10 cellular contexts compared by ENCODE assay signal in genomic region chr11:66567787-66568123, GRCh38. TPM values are rescaled to one million over a fixed set of nuclear protein-coding genes. Genes with fewer than 3 reads are reported as not detected.
A peak's percentile ranks its signal among the peaks of the same experiment; 100 is the strongest.
DNase-seq lines count a peak whose midpoint lies in the region; ATAC-seq and TF ChIP-seq lines count a peak whose summit lies in the region.
"Had no signal": no experiment of that assay in that cellular context is flagged by ENCODE, and none has a peak within 500 bp of the region (broad histone marks: within the 10 kb centered on the region; RNA-seq: fewer than 3 reads in every experiment).

No MANE protein-coding gene starts in this region.

- CTCF ChIA-PET in naive thymus-derived CD4-positive, alpha-beta T cell (lab: Charles Lee) = interaction anchor here (0.8 to 2.9 kb wide), 3 partner anchors 10 to 111 kb away, joined by 3 to 20 read pairs (median 7); partner anchors contain the start of gene RBM4B

- no peaks in the 10 kb centered on the region for H3K9me3 ChIP-seq in MM.1S (replicated peaks; ENCODE audit: insufficient read depth, low read length)
- H3K9me3 ChIP-seq in naive thymus-derived CD4-positive, alpha-beta T cell (ENCODE audit: control insufficient read depth in 2 of 3, low read length in 3 of 3) = no peaks in the 10 kb centered on the region
- H3K9me3 ChIP-seq in thyroid gland = no peaks in the 10 kb centered on the region

- no peaks in the 10 kb centered on the region for H3K9me2 ChIP-seq in MM.1S (replicated peaks; ENCODE audit: insufficient read depth, low read length)

- TF ChIP-seq POLR2A in thyroid gland (IDR thresholded peaks at IDR 0.05) = no peak

- H3K4me2 ChIP-seq in MM.1S (ENCODE audit: low read depth, low read length) = peak overlapping the region; percentile 72

- no peak for TF ChIP-seq CTCF in MM.1S (IDR thresholded peaks at IDR 0.05; ENCODE audit: low read length)
- no peak for TF ChIP-seq CTCF in coronary artery (IDR thresholded peaks at IDR 0.05)
- TF ChIP-seq CTCF in thyroid gland (IDR thresholded peaks at IDR 0.05) = no peak

- peak overlapping the region; percentile 78 for H3K4me3 ChIP-seq in ACC112 (ENCODE audit: low read depth, low read length)
- 0 out of 2 replicates have a peak overlapping the region, but pooled peaks have one; percentile 55 for H3K4me3 ChIP-seq in MM.1S (ENCODE audit: low read length)
- peak overlapping the region; percentile 91 for H3K4me3 ChIP-seq in coronary artery
- peak overlapping the region; percentile 65 for H3K4me3 ChIP-seq in naive thymus-derived CD4-positive, alpha-beta T cell (ENCODE audit: low read length)
- peak overlapping the region in 1 of 3 donors; percentile 64 for H3K4me3 ChIP-seq in thyroid gland (replicated peaks in 1 of 3)

- no peak for ATAC-seq in naive thymus-derived CD4-positive, alpha-beta T cell
- ATAC-seq in GM18867 (IDR thresholded peaks at IDR 0.05; ENCODE audit: unreplicated experiment) = no peak

- H3F3A ChIP-seq in MM.1S (ENCODE audit: insufficient read depth, low read length) = no peaks in the 10 kb centered on the region

- H3K4me1 ChIP-seq in ACC112 (ENCODE audit: control insufficient read depth, insufficient read depth, low read length, unreplicated experiment) (no peaks in the 10 kb centered on the region), MM.1S (ENCODE audit: low read length) (no peaks in the 10 kb centered on the region), thyroid gland (peaks cover 3 to 32% of the 10 kb centered on the region in 2 donors)
- H3K4me1 ChIP-seq in naive thymus-derived CD4-positive, alpha-beta T cell (ENCODE audit: control insufficient read depth in 2 of 2, insufficient read depth in 2 of 2, low read length in 2 of 2) = peaks cover 0 to 6% of the 10 kb centered on the region in 2 donors

- H3K27me3 Mint-ChIP-seq in naive thymus-derived CD4-positive, alpha-beta T cell = peaks cover 0 to 36% (median 0%) of the 10 kb centered on the region in 5 donors

- H3K79me2 ChIP-seq in ACC112 (ENCODE audit: control insufficient read depth, insufficient read depth, low read length, unreplicated experiment) = no peaks in the 10 kb centered on the region
- no peaks in the 10 kb centered on the region for H3K79me2 ChIP-seq in MM.1S (ENCODE audit: low read length)

- H3K9me3 Mint-ChIP-seq in naive thymus-derived CD4-positive, alpha-beta T cell = no peaks in the 10 kb centered on the region

- no peaks in the 10 kb centered on the region for H3K36me3 ChIP-seq in ACC112 (ENCODE audit: insufficient read depth, low read length)
- no peaks in the 10 kb centered on the region for H3K36me3 ChIP-seq in MM.1S (replicated peaks; ENCODE audit: insufficient read depth, low read length)
- H3K36me3 ChIP-seq in naive thymus-derived CD4-positive, alpha-beta T cell (ENCODE audit: control insufficient read depth in 2 of 3, insufficient read depth in 3 of 3, low read length in 3 of 3) = no peaks in the 10 kb centered on the region
- no peaks in the 10 kb centered on the region for H3K36me3 ChIP-seq in thyroid gland

- POLR2A ChIA-PET in naive thymus-derived CD4-positive, alpha-beta T cell (lab: Charles Lee) = interaction anchor here (1.2 to 3.0 kb wide), 5 partner anchors 8 to 146 kb away, joined by 4 to 18 read pairs (median 6); partner anchors contain the start of genes RBM4, RBM4B and ZDHHC24

- peaks cover 0 to 3% (median 0%) of the 10 kb centered on the region in 5 donors for H3K36me3 Mint-ChIP-seq in naive thymus-derived CD4-positive, alpha-beta T cell

- peak overlapping the region; percentile 49 to 83 (median 73) for H3K4me3 Mint-ChIP-seq in naive thymus-derived CD4-positive, alpha-beta T cell

- H3K27ac Mint-ChIP-seq in naive thymus-derived CD4-positive, alpha-beta T cell = peak overlapping the region in 1 of 9 donors; percentile 47

- DNase-seq in MM.1S (no peak), coronary artery (ENCODE audit: low spot score) (peak; percentile 60), 8988T (no peak), NCI-H146 treated with DMSO at 0.1 percent for 48 hours (lab: John Stamatoyannopoulos, UW; ENCODE audit: unreplicated experiment) (no peak), thyroid gland (no peak)
- no peak for DNase-seq in naive thymus-derived CD4-positive, alpha-beta T cell

- H4K20me1 ChIP-seq in MM.1S (ENCODE audit: insufficient read depth, low read length) = no peaks in the 10 kb centered on the region

- no peak overlapping the region for H3K9ac ChIP-seq in MM.1S (ENCODE audit: low read length)

- H3K27ac ChIP-seq in ACC112 (ENCODE audit: low read depth, low read length) (no peak overlapping the region), MM.1S (ENCODE audit: low read length) (no peak overlapping the region), coronary artery (peak overlapping the region; percentile 54 to 73), thyroid gland (no peak overlapping the region)
- H3K27ac ChIP-seq in naive thymus-derived CD4-positive, alpha-beta T cell (ENCODE audit: low read depth, low read length) = peak overlapping the region; percentile 58

- peak overlapping the region; percentile 78 for H2AFZ ChIP-seq in ACC112 (ENCODE audit: low read length, unreplicated experiment)
- peak overlapping the region; percentile 31; the same call in 1 of the 2 replicates for H2AFZ ChIP-seq in MM.1S (ENCODE audit: low read length)

- 87 to 89% methylated on average over 4 to 7 of the region's 15 CpGs for WGBS in thyroid gland, 2 donors

- peaks cover 2 to 13% (median 8%) of the 10 kb centered on the region in 7 donors for H3K4me1 Mint-ChIP-seq in naive thymus-derived CD4-positive, alpha-beta T cell

- H3K27me3 ChIP-seq in ACC112 (ENCODE audit: insufficient read depth, low read length) (no peaks in the 10 kb centered on the region), MM.1S (replicated peaks; ENCODE audit: insufficient read depth, low read length) (peaks cover 67% of the 10 kb centered on the region), thyroid gland (no peaks in the 10 kb centered on the region)
- H3K27me3 ChIP-seq in naive thymus-derived CD4-positive, alpha-beta T cell (ENCODE audit: control insufficient read depth in 2 of 2, insufficient read depth in 2 of 2, low read length in 2 of 2) = no peaks in the 10 kb centered on the region

- intact Hi-C loops in naive thymus-derived CD4-positive, alpha-beta T cell (cut with micrococcal nuclease) = loop anchor here in 1 of 2 donors (2.0 kb wide), 1 partner anchor 21 kb away; the partner anchor contains the start of genes ACTN3 and ZDHHC24
- intact Hi-C loops in thyroid gland (cut with DNase I) = no loop called here

RNA-seq across cellular contexts. Expression of gene CTSF, which starts 0.7 kb away (rescaled TPM):
- total RNA-seq in naive thymus-derived CD4-positive, alpha-beta T cell = 10 to 100 TPM in 4 of 5 experiments, 1 to 10 TPM in 1; 2.3 to 49.7 (median 21.1) TPM
- polyA plus RNA-seq in naive thymus-derived CD4-positive, alpha-beta T cell = 10 to 100 TPM; 27.3 to 28.8 TPM
- total RNA-seq in thyroid gland = 10 to 100 TPM; 30.4 to 79.1 (median 64.6) TPM

RNA-seq across cellular contexts. Expression of gene ACTN3, which starts 21.1 kb away (rescaled TPM):
- under 1 TPM in 1 of 5 experiments, not detected in 4; 0.32 TPM for total RNA-seq in naive thymus-derived CD4-positive, alpha-beta T cell
- polyA plus RNA-seq in naive thymus-derived CD4-positive, alpha-beta T cell = not detected
- total RNA-seq in thyroid gland = under 1 TPM in 1 of 4 donors, not detected in 3; 0.27 TPM
- total RNA-seq: bronchial epithelial cell, Daoy had no signal

RNA-seq across cellular contexts. Expression of gene ZDHHC24, which starts 21.9 kb away (rescaled TPM):
- 10 to 100 TPM; 14.5 to 24.5 (median 19.2) TPM for total RNA-seq in naive thymus-derived CD4-positive, alpha-beta T cell
- polyA plus RNA-seq in naive thymus-derived CD4-positive, alpha-beta T cell = 10 to 100 TPM in 1 of 2 donors, 1 to 10 TPM in 1; 7.8 to 11.8 TPM
- 10 to 100 TPM; 20.3 to 25.9 (median 22.3) TPM for total RNA-seq in thyroid gland

RNA-seq across cellular contexts. Expression of gene CCDC87, which starts 25.1 kb away (rescaled TPM):
- 1 to 10 TPM in 2 of 5 experiments, under 1 TPM in 2, not detected in 1; 0.11 to 1.2 (median 0.60) TPM for total RNA-seq in naive thymus-derived CD4-positive, alpha-beta T cell
- polyA plus RNA-seq in naive thymus-derived CD4-positive, alpha-beta T cell = not detected
- 1 to 10 TPM in 2 of 4 donors, under 1 TPM in 2; 0.92 to 2.1 (median 1.1) TPM for total RNA-seq in thyroid gland
- total RNA-seq: Daoy had no signal

RNA-seq across cellular contexts. Expression of gene CCS, which starts 25.2 kb away (rescaled TPM):
- total RNA-seq in naive thymus-derived CD4-positive, alpha-beta T cell = 10 to 100 TPM; 32.8 to 63.5 (median 42.5) TPM
- 10 to 100 TPM; 42.4 to 52.3 TPM for polyA plus RNA-seq in naive thymus-derived CD4-positive, alpha-beta T cell
- total RNA-seq in thyroid gland = 10 to 100 TPM; 22.7 to 48.5 (median 28.9) TPM

Comparison
In these comparisons a context has a peak if more than half of its experiments do, and no peak if none do; other contexts are left out.
1. H3K27ac ChIP-seq: peak in coronary artery (2 of 2) and naive thymus-derived CD4-positive, alpha-beta T cell (single experiment); none in ACC112 (single experiment), MM.1S (single experiment) and thyroid gland (0 of 3).